Comparison of ENCODE assay signal across 1 cellular context in the genomic region with DNA sequence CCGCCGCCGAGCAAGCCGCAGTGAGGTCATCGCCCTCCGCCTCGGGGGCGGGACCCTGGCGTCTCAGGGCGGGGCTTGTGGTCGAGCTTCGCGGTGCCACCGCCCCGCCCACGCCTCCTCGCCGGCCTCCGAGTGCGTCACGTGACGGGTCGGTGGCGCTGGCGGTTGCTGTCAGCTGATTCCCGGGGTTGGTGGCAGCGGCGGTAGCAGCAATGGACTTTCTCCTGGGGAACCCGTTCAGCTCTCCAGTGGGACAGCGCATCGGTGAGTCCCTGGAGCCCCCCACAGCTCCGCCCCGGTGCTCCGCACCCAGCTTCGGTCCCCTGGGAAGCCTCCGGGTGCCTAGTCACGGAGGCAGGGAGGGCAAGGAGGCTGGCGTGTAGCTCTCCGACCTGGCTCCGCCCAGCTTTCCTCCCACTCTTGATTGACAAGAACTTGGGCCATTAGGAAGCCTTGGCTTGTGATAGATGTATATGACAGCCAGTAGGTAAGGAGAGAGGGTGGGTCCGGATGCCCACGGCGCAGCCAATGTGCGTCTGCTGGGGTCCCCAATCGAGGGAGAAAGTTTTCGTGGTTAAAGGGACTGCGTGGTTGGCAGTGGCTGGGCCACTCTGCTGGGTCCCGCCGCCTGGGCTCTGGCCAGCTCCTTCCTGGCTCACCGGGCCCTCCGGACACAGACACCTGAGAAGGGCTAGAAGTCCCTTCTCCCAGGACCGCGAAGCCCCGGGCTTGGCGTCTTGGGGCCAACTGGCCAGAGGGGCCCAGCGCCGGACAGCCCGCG.
TF ChIP-seq lines count a peak whose summit lies in the region.

TOM1 (plus strand) TSS at position 178 of the 781 bp plus-strand sequence; CDS start at position 213, 35 bp downstream.

TF ChIP-seq in K562, 482 proteins besides CTCF, POLR2A, EP300 and RAD21 (continued from another document and continues in another):
- TF ChIP-seq MGA (IDR thresholded peaks at IDR 0.05) (peak; percentile 57; the same call in 1 of the 2 replicates), CXXC5 (CRISPR knock-in tag; IDR thresholded peaks at IDR 0.05) (peak; percentile 87), ZNF511 (CRISPR knock-in tag; IDR thresholded peaks at IDR 0.05) (0 out of 2 replicates have a peak, but pooled peaks have one; percentile 21), THRAP3 (IDR thresholded peaks at IDR 0.05; ENCODE audit: borderline replicate concordance) (no peak), PTRF (tag; IDR thresholded peaks at IDR 0.05) (no peak), ZBTB11 (CRISPR knock-in tag; IDR thresholded peaks at IDR 0.05) (no peak), ADNP (tag; IDR thresholded peaks at IDR 0.05) (no peak), NELFE (IDR thresholded peaks at IDR 0.05; ENCODE audit: insufficient read depth, insufficient read length) (no peak), ZNF830 (CRISPR knock-in tag; IDR thresholded peaks at IDR 0.05) (peak; percentile 43; the same call in 1 of the 2 replicates), C11orf30 (IDR thresholded peaks at IDR 0.05; ENCODE audit: low read depth) (peak; percentile 95), ZNF644 (tag; IDR thresholded peaks at IDR 0.05; ENCODE audit: low read depth) (no peak), ZNF318 (IDR thresholded peaks at IDR 0.05; ENCODE audit: borderline replicate concordance in 1 of 2, low read depth in 1 of 2) (no peak), NFYB (IDR thresholded peaks at IDR 0.05; ENCODE audit: extremely low read depth, insufficient read length) (peak; percentile 99), ZNF586 (CRISPR knock-in tag; conservative IDR thresholded peaks at IDR 0.05) (no peak), PHF20 (IDR thresholded peaks at IDR 0.05; ENCODE audit: partially characterized antibody) (peak; percentile 63)
- TF ChIP-seq, protein P1, sequence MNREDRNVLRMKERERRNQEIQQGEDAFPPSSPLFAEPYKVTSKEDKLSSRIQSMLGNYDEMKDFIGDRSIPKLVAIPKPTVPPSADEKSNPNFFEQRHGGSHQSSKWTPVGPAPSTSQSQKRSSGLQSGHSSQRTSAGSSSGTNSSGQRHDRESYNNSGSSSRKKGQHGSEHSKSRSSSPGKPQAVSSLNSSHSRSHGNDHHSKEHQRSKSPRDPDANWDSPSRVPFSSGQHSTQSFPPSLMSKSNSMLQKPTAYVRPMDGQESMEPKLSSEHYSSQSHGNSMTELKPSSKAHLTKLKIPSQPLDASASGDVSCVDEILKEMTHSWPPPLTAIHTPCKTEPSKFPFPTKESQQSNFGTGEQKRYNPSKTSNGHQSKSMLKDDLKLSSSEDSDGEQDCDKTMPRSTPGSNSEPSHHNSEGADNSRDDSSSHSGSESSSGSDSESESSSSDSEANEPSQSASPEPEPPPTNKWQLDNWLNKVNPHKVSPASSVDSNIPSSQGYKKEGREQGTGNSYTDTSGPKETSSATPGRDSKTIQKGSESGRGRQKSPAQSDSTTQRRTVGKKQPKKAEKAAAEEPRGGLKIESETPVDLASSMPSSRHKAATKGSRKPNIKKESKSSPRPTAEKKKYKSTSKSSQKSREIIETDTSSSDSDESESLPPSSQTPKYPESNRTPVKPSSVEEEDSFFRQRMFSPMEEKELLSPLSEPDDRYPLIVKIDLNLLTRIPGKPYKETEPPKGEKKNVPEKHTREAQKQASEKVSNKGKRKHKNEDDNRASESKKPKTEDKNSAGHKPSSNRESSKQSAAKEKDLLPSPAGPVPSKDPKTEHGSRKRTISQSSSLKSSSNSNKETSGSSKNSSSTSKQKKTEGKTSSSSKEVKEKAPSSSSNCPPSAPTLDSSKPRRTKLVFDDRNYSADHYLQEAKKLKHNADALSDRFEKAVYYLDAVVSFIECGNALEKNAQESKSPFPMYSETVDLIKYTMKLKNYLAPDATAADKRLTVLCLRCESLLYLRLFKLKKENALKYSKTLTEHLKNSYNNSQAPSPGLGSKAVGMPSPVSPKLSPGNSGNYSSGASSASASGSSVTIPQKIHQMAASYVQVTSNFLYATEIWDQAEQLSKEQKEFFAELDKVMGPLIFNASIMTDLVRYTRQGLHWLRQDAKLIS (CRISPR knock-in tag; IDR thresholded peaks at IDR 0.05) = 0 out of 2 replicates have a peak, but pooled peaks have one; percentile 24
